In genomic region chr1:146938242-146938902, GRCh38 we compare ENCODE assay signal across 8 cellular contexts. TPM values are rescaled to one million over a fixed set of nuclear protein-coding genes. Genes with fewer than 3 reads are reported as not detected.
A peak's percentile ranks its signal among the peaks of the same experiment; 100 is the strongest.
DNase-seq lines count a peak whose midpoint lies in the region; ATAC-seq and TF ChIP-seq lines count a peak whose summit lies in the region.
"Not testable (repeated sequence)": the region's sequence is repeated elsewhere in the genome, so short reads cannot be mapped to it uniquely, and the experiment has no call there.

Gene NBPF12 (plus strand): TSS chr1:146938324. CDS start chr1:146960144, 21,820 bp downstream.

- not testable (repeated sequence) for H3K27me3 ChIP-seq in skeletal muscle satellite cell (ENCODE audit: control insufficient read depth, insufficient read depth, low read length)

- H3K9me3 ChIP-seq in iPS-18c (ENCODE audit: control insufficient read depth, insufficient read depth, low read length); skeletal muscle satellite cell (replicated peaks; ENCODE audit: low read length): not testable (repeated sequence)

- TF ChIP-seq CTCF in VCaP (conservative IDR thresholded peaks at IDR 0.05); MCF 10A (IDR thresholded peaks at IDR 0.05; ENCODE audit: unreplicated experiment): not testable (repeated sequence)

- peak within 1 kb of the TSS; percentile 86 for H3K4me2 ChIP-seq in skeletal muscle satellite cell (ENCODE audit: low read length)

- H3K4me3 Mint-ChIP-seq in MCF 10A (ENCODE audit: unreplicated experiment): peak within 1 kb of the TSS; percentile 97

- peak within 1 kb of the TSS; percentile 88 for H3K9ac ChIP-seq in skeletal muscle satellite cell (ENCODE audit: low read depth, low read length)

- H3K27me3 Mint-ChIP-seq in MCF 10A (ENCODE audit: insufficient read depth, unreplicated experiment): peaks cover 13% of the 10 kb centered on the region

- H3K9me3 Mint-ChIP-seq in MCF 10A (ENCODE audit: unreplicated experiment): not testable (repeated sequence)

- BruUV-seq in MCF 10A (replicated peaks; lab: Mats Ljungman, UMichigan): TSS peak; percentile 46

- not testable (repeated sequence) for H3K36me3 Mint-ChIP-seq in MCF 10A (ENCODE audit: insufficient read depth, unreplicated experiment)

- DNase-seq in ACHN (peak; percentile 84), NCI-H2227 treated with DMSO at 0.1 percent for 48 hours (lab: John Stamatoyannopoulos, UW) (peak; percentile 70), MCF 10A (ENCODE audit: unreplicated experiment) (peak; percentile 91)

- POLR2A ChIA-PET in MCF 10A (lab: Yijun Ruan, JAX): interaction anchor here (0.7 to 1.3 kb wide), 3 partner anchors 230 to 1464 kb away, joined by 3 to 5 read pairs (median 4); no protein-coding TSS in a partner anchor

- CTCF ChIA-PET in MCF 10A (lab: Yijun Ruan, JAX): not testable (repeated sequence)

- intact Hi-C loops in MCF 10A (cut with micrococcal nuclease): loop anchor here (10.0 kb wide), 1 partner anchor 306 kb away; the partner anchor contains the start of gene CHD1L

- in situ Hi-C loops in ACHN (cut with HindIII; ENCODE audit: low pct_ligation_motif_present, low pct_unique_long_range_greater_than_20kb, low sequenced_read_pairs): not testable (repeated sequence)

- peak within 1 kb of the TSS; percentile 91 for H3K27ac Mint-ChIP-seq in MCF 10A (ENCODE audit: low read depth, unreplicated experiment)

- not testable (repeated sequence) for H3K4me1 Mint-ChIP-seq in MCF 10A (ENCODE audit: insufficient read depth, unreplicated experiment)

- peak within 1 kb of the TSS; percentile 84 for H3K27ac ChIP-seq in VCaP

- H3K4me1 ChIP-seq in skeletal muscle satellite cell (ENCODE audit: control insufficient read depth, insufficient read depth, low read length): not testable (repeated sequence)

- H3K36me3 ChIP-seq in skeletal muscle satellite cell (ENCODE audit: insufficient read depth, low read length): not testable (repeated sequence)

- H3K4me3 ChIP-seq in iPS-18c (ENCODE audit: insufficient read depth, low read depth, low read length): peak within 1 kb of the TSS; percentile 66
- H3K4me3 ChIP-seq in skeletal muscle satellite cell (ENCODE audit: low read length): peak within 1 kb of the TSS; percentile 81

- ATAC-seq in GM18873 (IDR thresholded peaks at IDR 0.05; ENCODE audit: low FRiP score, unreplicated experiment) (peak; percentile 54), HG03135 (IDR thresholded peaks at IDR 0.05; ENCODE audit: unreplicated experiment) (peak; percentile 65)

RNA-seq across cellular contexts. Expression of gene NBPF12, which starts in this region (rescaled TPM):
- 14.7 and 18.8 TPM in 2 replicates for total RNA-seq in MCF 10A (2022)
- 2.2 and 3.3 TPM in 2 replicates for total RNA-seq in skeletal muscle satellite cell (2012; rRNA removed)

Comparison
In these comparisons a context has a peak if more than half of its experiments do, and no peak if none do; other contexts are left out.
1. Peak in every context shown above with its lines: DNase-seq, ATAC-seq, H3K4me3 ChIP-seq and H3K27ac ChIP-seq.